Comparison of ENCODE assay signal across 1 cellular context in genomic region chr16:22291860-22292692, GRCh38.
TF ChIP-seq lines count a peak whose summit lies in the region.

No MANE protein-coding gene starts in this region.

TF ChIP-seq in HEK293, 187 proteins besides CTCF, POLR2A, EP300 and RAD21 (continued from another document):
- TF ChIP-seq ZSCAN4 (tag by site-specific recombination; IDR thresholded peaks at IDR 0.05) (peak; percentile 94), ZNF701 (tag by site-specific recombination; IDR thresholded peaks at IDR 0.05) (no peak), GLI4 (tag by site-specific recombination; IDR thresholded peaks at IDR 0.05) (no peak), ZNF391 (tag by site-specific recombination; IDR thresholded peaks at IDR 0.05; ENCODE audit: borderline replicate concordance, low read depth) (no peak), ATF2 (tag by site-specific recombination; IDR thresholded peaks at IDR 0.05; ENCODE audit: low read depth) (peak; percentile 25; the same call in 1 of the 2 replicates), PRDM10 (tag by site-specific recombination; IDR thresholded peaks at IDR 0.05) (0 out of 2 replicates have a peak, but pooled peaks have one; percentile 24), ZSCAN30 (tag by site-specific recombination; IDR thresholded peaks at IDR 0.05) (0 out of 2 replicates have a peak, but pooled peaks have one; percentile 46), ZNF354C (tag by site-specific recombination; IDR thresholded peaks at IDR 0.05; ENCODE audit: borderline replicate concordance, low read depth) (no peak)
TF ChIP-seq in HEK293: peak in this region for 22.
